11 cellular contexts compared by ENCODE assay signal in the genomic region with DNA sequence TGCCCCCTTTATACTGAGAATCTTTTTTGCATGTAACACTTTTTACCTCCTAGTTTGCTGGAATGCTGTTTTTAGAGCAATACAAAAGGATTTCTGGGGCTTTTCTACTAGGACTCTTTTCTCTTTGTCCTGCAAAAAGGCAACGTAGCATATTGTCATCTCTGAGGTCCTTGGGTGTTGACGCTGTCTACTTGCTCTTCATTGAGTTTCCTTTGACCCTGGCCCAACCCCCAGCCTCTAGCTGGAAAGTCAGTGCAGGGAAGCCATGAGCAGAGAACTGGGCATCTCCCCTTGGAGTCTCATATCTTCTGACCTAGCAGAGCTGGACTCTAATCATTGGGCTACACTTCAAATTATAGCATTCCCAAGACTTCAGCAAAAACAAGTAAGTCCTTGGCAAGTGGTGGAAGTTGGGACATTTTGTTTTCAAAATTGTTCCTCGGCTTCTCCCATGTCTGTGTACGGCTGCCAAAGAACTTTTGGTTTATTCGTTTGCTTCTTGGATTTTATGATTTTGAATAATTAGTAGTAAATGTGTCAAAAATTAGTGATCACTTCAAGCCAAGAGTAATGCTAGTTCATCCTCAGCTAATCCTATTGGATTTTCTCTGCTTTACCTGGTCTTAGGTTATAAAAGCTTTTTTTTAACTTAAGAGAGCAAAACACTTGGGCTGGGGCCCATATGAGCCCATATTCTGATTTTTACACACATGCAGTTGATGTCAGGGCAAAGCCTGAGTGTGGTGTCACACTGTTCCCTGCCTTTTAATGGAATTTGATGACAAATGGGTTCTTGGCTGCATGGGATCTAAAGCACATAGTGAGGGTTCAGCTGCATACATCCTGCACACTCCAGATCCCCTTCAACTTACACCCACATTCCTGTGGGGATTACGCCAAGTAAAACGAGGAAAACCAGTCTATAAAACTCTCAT.
"Had no signal": no experiment of that assay in that cellular context is flagged by ENCODE, and none has a peak within 500 bp of the region (broad histone marks: within the 10 kb centered on the region; RNA-seq: fewer than 3 reads in every experiment).

No MANE protein-coding gene starts in this region.

- H3K27me3 ChIP-seq: transverse colon had no signal

- H3K4me3 ChIP-seq: lung, psoas muscle, transverse colon had no signal

- H3K9me3 ChIP-seq: psoas muscle, transverse colon had no signal

- ATAC-seq: SK-N-SH treated with all-trans-retinoic acid at 6 μM for 48 hours had no signal

- DNase-seq: activated CD4-positive, alpha-beta T cell treated with anti-CD3 and anti-CD28 coated beads for 1 hour; activated CD4-positive, alpha-beta T cell treated with anti-CD3 and anti-CD28 coated beads, Interleukin-2, amount 50 U/mL, for 4 hours; activated naive CD4-positive, alpha-beta T cell; activated T-cell treated with anti-CD3 and anti-CD28 coated beads for 4 hours; erythroblast; psoas muscle; stimulated activated CD4-positive, alpha-beta T cell treated with anti-CD3 and anti-CD28 coated beads, Interleukin-12 subunit alpha, Interleukin-12 subunit beta, amount 100 ng/mL, for 4 hours; stimulated activated CD4-positive, alpha-beta T cell treated with anti-CD3 and anti-CD28 coated beads, Interleukin-2, amount 100 ng/mL, for 24 hours; transverse colon had no signal

- H3K27ac ChIP-seq: psoas muscle, transverse colon had no signal
